Comparison of ENCODE assay signal across 1 cellular context in genomic region chr7:46764100-46764941, GRCh38.
TF ChIP-seq lines count a peak whose summit lies in the region.

No MANE protein-coding gene starts in this region.

TF ChIP-seq in SK-N-SH treated with all-trans-retinoic acid at 6 μM for 48 hours, 23 proteins besides CTCF, POLR2A, EP300 and RAD21 (continued from another document):
- TF ChIP-seq, protein P1, sequence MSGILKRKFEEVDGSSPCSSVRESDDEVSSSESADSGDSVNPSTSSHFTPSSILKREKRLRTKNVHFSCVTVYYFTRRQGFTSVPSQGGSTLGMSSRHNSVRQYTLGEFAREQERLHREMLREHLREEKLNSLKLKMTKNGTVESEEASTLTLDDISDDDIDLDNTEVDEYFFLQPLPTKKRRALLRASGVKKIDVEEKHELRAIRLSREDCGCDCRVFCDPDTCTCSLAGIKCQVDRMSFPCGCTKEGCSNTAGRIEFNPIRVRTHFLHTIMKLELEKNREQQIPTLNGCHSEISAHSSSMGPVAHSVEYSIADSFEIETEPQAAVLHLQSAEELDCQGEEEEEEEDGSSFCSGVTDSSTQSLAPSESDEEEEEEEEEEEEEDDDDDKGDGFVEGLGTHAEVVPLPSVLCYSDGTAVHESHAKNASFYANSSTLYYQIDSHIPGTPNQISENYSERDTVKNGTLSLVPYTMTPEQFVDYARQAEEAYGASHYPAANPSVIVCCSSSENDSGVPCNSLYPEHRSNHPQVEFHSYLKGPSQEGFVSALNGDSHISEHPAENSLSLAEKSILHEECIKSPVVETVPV (CRISPR knock-in tag; IDR thresholded peaks at IDR 0.05), result peak; percentile 32; the same call in 1 of the 2 replicates
- TF ChIP-seq CSDC2 (CRISPR knock-in tag; IDR thresholded peaks at IDR 0.05) (no peak), OSR1 (CRISPR knock-in tag; IDR thresholded peaks at IDR 0.05) (no peak), ZFP30 (CRISPR knock-in tag; IDR thresholded peaks at IDR 0.05) (no peak), ZNF8 (CRISPR knock-in tag; IDR thresholded peaks at IDR 0.05) (no peak), CREB5 (CRISPR knock-in tag; IDR thresholded peaks at IDR 0.05; ENCODE audit: low read depth) (peak; percentile 46; the same call in 1 of the 2 replicates), ARNTL (CRISPR knock-in tag; IDR thresholded peaks at IDR 0.05; ENCODE audit: borderline replicate concordance, low read depth) (no peak)
- TF ChIP-seq, protein P2, sequence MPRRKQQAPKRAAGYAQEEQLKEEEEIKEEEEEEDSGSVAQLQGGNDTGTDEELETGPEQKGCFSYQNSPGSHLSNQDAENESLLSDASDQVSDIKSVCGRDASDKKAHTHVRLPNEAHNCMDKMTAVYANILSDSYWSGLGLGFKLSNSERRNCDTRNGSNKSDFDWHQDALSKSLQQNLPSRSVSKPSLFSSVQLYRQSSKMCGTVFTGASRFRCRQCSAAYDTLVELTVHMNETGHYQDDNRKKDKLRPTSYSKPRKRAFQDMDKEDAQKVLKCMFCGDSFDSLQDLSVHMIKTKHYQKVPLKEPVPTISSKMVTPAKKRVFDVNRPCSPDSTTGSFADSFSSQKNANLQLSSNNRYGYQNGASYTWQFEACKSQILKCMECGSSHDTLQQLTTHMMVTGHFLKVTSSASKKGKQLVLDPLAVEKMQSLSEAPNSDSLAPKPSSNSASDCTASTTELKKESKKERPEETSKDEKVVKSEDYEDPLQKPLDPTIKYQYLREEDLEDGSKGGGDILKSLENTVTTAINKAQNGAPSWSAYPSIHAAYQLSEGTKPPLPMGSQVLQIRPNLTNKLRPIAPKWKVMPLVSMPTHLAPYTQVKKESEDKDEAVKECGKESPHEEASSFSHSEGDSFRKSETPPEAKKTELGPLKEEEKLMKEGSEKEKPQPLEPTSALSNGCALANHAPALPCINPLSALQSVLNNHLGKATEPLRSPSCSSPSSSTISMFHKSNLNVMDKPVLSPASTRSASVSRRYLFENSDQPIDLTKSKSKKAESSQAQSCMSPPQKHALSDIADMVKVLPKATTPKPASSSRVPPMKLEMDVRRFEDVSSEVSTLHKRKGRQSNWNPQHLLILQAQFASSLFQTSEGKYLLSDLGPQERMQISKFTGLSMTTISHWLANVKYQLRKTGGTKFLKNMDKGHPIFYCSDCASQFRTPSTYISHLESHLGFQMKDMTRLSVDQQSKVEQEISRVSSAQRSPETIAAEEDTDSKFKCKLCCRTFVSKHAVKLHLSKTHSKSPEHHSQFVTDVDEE (CRISPR knock-in tag; IDR thresholded peaks at IDR 0.05), result no peak
